In the genomic region with DNA sequence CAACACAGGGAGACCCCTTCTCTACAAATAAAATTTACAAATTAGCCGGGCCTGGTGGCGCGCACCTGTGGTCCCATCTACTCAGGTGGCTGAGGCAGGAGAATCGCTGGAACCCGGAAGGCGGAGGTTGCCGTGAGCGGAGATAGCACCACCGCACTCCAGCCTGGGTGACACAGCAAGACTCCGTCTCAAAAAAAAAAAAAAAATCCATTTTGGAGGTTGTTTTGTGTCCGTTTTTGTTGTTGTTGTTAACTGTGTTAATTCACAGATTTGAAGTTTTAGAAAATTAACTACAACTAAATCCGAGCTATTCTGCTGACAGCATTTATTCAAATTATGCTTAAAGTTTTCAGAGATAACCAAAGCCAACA, we compare ENCODE assay signal across 8 cellular contexts. TPM values are rescaled to one million over a fixed set of nuclear protein-coding genes. Genes with fewer than 3 reads are reported as not detected.
DNase-seq lines count a peak whose midpoint lies in the region; ATAC-seq and TF ChIP-seq lines count a peak whose summit lies in the region.

No MANE protein-coding gene starts in this region.

- peaks cover 30% of the 10 kb centered on the region for H3K4me1 ChIP-seq in CD4-positive, alpha-beta memory T cell (ENCODE audit: insufficient read depth, low read length)
- no peaks in the 10 kb centered on the region for H3K4me1 ChIP-seq in prostate gland (replicated peaks)

- H3K27me3 ChIP-seq in CD4-positive, alpha-beta memory T cell (ENCODE audit: insufficient read depth, low read length) = no peaks in the 10 kb centered on the region
- H3K27me3 ChIP-seq in prostate gland (replicated peaks; ENCODE audit: insufficient read depth) = no peaks in the 10 kb centered on the region

- H3K9me3 ChIP-seq in CD4-positive, alpha-beta memory T cell (ENCODE audit: control insufficient read depth in 1 of 2, low read length in 2 of 2) = no peaks in the 10 kb centered on the region
- H3K9me3 ChIP-seq in prostate gland = no peaks in the 10 kb centered on the region

- POLR2A ChIA-PET in CD4-positive, alpha-beta memory T cell (lab: Charles Lee; ENCODE audit: partially characterized antibody) = interaction anchor here (0.7 to 3.0 kb wide), 16 partner anchors 10 to 763 kb away, joined by 3 to 23 read pairs (median 6); a partner anchor contains a TSS
- POLR2A ChIA-PET in activated CD4-positive, alpha-beta memory T cell treated with anti-CD3 and anti-CD28 coated beads, Interleukin-2, amount 10 ng/mL, durations not matched to agents 7 days and 5 days (lab: Charles Lee) = interaction anchor here (0.6 to 3.0 kb wide), 17 partner anchors 10 to 463 kb away, joined by 3 to 21 read pairs (median 5); a partner anchor contains a TSS

- H3K4me3 ChIP-seq in CD4-positive, alpha-beta memory T cell (ENCODE audit: low read length in 2 of 2) = peak overlapping the region; percentile 68 to 79
- H3K4me3 ChIP-seq in fibroblast of villous mesenchyme (ENCODE audit: low read depth, low read length) (peak overlapping the region; percentile 79), prostate gland (peak overlapping the region; percentile 68 to 73)

- H3K36me3 ChIP-seq in CD4-positive, alpha-beta memory T cell (ENCODE audit: insufficient read depth, low read length) = no peaks in the 10 kb centered on the region
- no peaks in the 10 kb centered on the region for H3K36me3 ChIP-seq in prostate gland

- no peak for TF ChIP-seq POLR2A in prostate gland (IDR thresholded peaks at IDR 0.05)

- peak overlapping the region; percentile 81 for H3K27ac ChIP-seq in CD4-positive, alpha-beta memory T cell (ENCODE audit: low read depth, low read length)
- peak overlapping the region; percentile 94 to 95 for H3K27ac ChIP-seq in prostate gland

- peak in 1 of 5 donors; percentile 56 for DNase-seq in CD4-positive, alpha-beta memory T cell
- DNase-seq in HT-29 (ENCODE audit: low spot score) = peak; percentile 63
- peak; percentile 51 for DNase-seq in activated CD4-positive, alpha-beta memory T cell treated with anti-CD3 and anti-CD28 coated beads, Interleukin-2, amount 10 ng/mL, durations not matched to agents 7 days and 5 days
- no peak for DNase-seq in fibroblast of villous mesenchyme (ENCODE audit: low read depth)
- DNase-seq in prostate gland (ENCODE audit: low spot score) = peak; percentile 26
- no peak for DNase-seq in iPS-NIHi7 (ENCODE audit: extremely low spot score)
- DNase-seq in NK-92 (lab: John Stamatoyannopoulos, UW; ENCODE audit: unreplicated experiment) = no peak

- peaks cover 20 to 57% (median 36%) of the 10 kb centered on the region in 4 donors for H3K4me1 Mint-ChIP-seq in CD4-positive, alpha-beta memory T cell
- H3K4me1 Mint-ChIP-seq in activated CD4-positive, alpha-beta memory T cell treated with anti-CD3 and anti-CD28 coated beads, Interleukin-2, amount 10 ng/mL, durations not matched to agents 7 days and 5 days = peaks cover 46% of the 10 kb centered on the region

- WGBS in prostate gland = 18% methylated on average over 12 of the region's 12 CpGs

- H3K4me3 Mint-ChIP-seq in CD4-positive, alpha-beta memory T cell = peak overlapping the region; percentile 76 to 91 (median 89)
- peak overlapping the region; percentile 82 for H3K4me3 Mint-ChIP-seq in activated CD4-positive, alpha-beta memory T cell treated with anti-CD3 and anti-CD28 coated beads, Interleukin-2, amount 10 ng/mL, durations not matched to agents 7 days and 5 days

- peaks cover 13 to 19% of the 10 kb centered on the region in 2 donors for H3K36me3 Mint-ChIP-seq in CD4-positive, alpha-beta memory T cell
- H3K36me3 Mint-ChIP-seq in activated CD4-positive, alpha-beta memory T cell treated with anti-CD3 and anti-CD28 coated beads, Interleukin-2, amount 10 ng/mL, durations not matched to agents 7 days and 5 days (ENCODE audit: low read depth) = peaks cover 27% of the 10 kb centered on the region

- CTCF ChIA-PET in CD4-positive, alpha-beta memory T cell (lab: Charles Lee; ENCODE audit: partially characterized antibody) = interaction anchor here (0.9 to 2.6 kb wide), 3 partner anchors 10 to 150 kb away, joined by 3 to 6 read pairs (median 3); a partner anchor contains a TSS
- CTCF ChIA-PET in activated CD4-positive, alpha-beta memory T cell treated with anti-CD3 and anti-CD28 coated beads, Interleukin-2, amount 10 ng/mL, durations not matched to agents 7 days and 5 days (lab: Charles Lee) = interaction anchor here (0.7 to 1.8 kb wide), 7 partner anchors 65 to 439 kb away, joined by 3 to 5 read pairs (median 3); a partner anchor contains a TSS

- H3K27ac Mint-ChIP-seq in CD4-positive, alpha-beta memory T cell = peak overlapping the region; percentile 91 to 96 (median 92)
- H3K27ac Mint-ChIP-seq in activated CD4-positive, alpha-beta memory T cell treated with anti-CD3 and anti-CD28 coated beads, Interleukin-2, amount 10 ng/mL, durations not matched to agents 7 days and 5 days = peak overlapping the region; percentile 88

- no peaks in the 10 kb centered on the region for H3K9me3 Mint-ChIP-seq in CD4-positive, alpha-beta memory T cell
- no peaks in the 10 kb centered on the region for H3K9me3 Mint-ChIP-seq in activated CD4-positive, alpha-beta memory T cell treated with anti-CD3 and anti-CD28 coated beads, Interleukin-2, amount 10 ng/mL, durations not matched to agents 7 days and 5 days

- TF ChIP-seq CTCF in fibroblast of villous mesenchyme (IDR thresholded peaks at IDR 0.05; ENCODE audit: insufficient read depth, low read depth, low read length) (no peak), prostate gland (IDR thresholded peaks at IDR 0.05) (no peak)

- ATAC-seq in HG02588 (IDR thresholded peaks at IDR 0.05; ENCODE audit: unreplicated experiment) = no peak

- intact Hi-C loops in CD4-positive, alpha-beta memory T cell (cut with micrococcal nuclease) = loop anchor here (1.0 to 5.0 kb wide), 7 partner anchors 80 to 268 kb away; a partner anchor contains a TSS
- intact Hi-C loops in prostate gland (cut with DNase I) = loop anchor here (5.0 to 10.0 kb wide), 3 partner anchors 82 to 250 kb away; a partner anchor contains a TSS

- H3K27me3 Mint-ChIP-seq in CD4-positive, alpha-beta memory T cell = no peaks in the 10 kb centered on the region
- peaks cover 2% of the 10 kb centered on the region for H3K27me3 Mint-ChIP-seq in activated CD4-positive, alpha-beta memory T cell treated with anti-CD3 and anti-CD28 coated beads, Interleukin-2, amount 10 ng/mL, durations not matched to agents 7 days and 5 days

RNA-seq across cellular contexts. Expression of a gene that starts 0.6 kb away (rescaled TPM):
- total RNA-seq in CD4-positive, alpha-beta memory T cell = 10 to 100 TPM; 29.7 to 31.6 TPM
- 10 to 100 TPM; 15.4 to 17.1 TPM for polyA plus RNA-seq in CD4-positive, alpha-beta memory T cell
- total RNA-seq in HT-29 (2014; rRNA removed; shearing (Covaris generic)) = 11.0 and 18.5 TPM in 2 replicates
- 10 to 100 TPM; 16.4 to 20.1 TPM for total RNA-seq in activated CD4-positive, alpha-beta memory T cell treated with anti-CD3 and anti-CD28 coated beads, Interleukin-2, amount 10 ng/mL, durations not matched to agents 7 days and 5 days
- total RNA-seq in fibroblast of villous mesenchyme = 26.7 and 41.9 TPM in 2 replicates
- total RNA-seq in prostate gland = 10 to 100 TPM; 30.5 to 33.3 TPM

Comparison
In these comparisons a context has a peak if more than half of its experiments do, and no peak if none do; other contexts are left out.
1. DNase-seq: peak in HT-29 (single experiment), activated CD4-positive, alpha-beta memory T cell treated with anti-CD3 and anti-CD28 coated beads, Interleukin-2, amount 10 ng/mL, durations not matched to agents 7 days and 5 days (single experiment) and prostate gland (single experiment); none in fibroblast of villous mesenchyme (single experiment), iPS-NIHi7 (single experiment) and NK-92 (single experiment).
2. Peak in every context shown above with its lines, with median percentiles within 50 percentile points of each other: H3K4me3 ChIP-seq.